ENCODE assay signal across 27 cellular contexts in the genomic region with DNA sequence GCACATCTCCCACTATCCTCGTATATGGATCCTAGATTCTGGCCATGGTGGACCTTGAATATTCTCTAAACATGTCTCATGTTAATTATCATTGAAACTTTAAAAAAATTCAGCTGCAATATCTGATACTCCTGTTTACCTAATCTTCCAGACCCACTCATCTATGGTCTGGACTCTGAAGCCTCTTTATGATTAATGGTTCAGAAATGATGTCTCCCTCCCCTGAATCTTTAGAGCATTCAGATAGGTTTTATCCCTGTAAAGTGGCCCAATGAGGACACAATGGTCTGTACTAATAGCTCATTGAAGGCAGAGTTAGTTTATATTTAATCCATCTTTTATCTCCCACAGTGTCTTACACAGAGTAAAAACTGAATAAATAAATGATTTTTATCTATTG. TPM values are rescaled to one million over a fixed set of nuclear protein-coding genes. Genes with fewer than 3 reads are reported as not detected.
DNase-seq lines count a peak whose midpoint lies in the region; ATAC-seq and FAIRE-seq lines count a peak whose summit lies in the region.
"Had no signal": no experiment of that assay in that cellular context is flagged by ENCODE, and none has a peak within 500 bp of the region (broad histone marks: within the 10 kb centered on the region; RNA-seq: fewer than 3 reads in every experiment).

No MANE protein-coding gene starts in this region.

- peaks cover 4 to 9% of the 10 kb centered on the region in 2 donors for H3K9me3 Mint-ChIP-seq in activated T-cell treated with anti-CD3 and anti-CD28 coated beads, Interleukin-2, amount 50 U/mL, for 72 hours
- no peaks in the 10 kb centered on the region for H3K9me3 Mint-ChIP-seq in effector memory CD8-positive, alpha-beta T cell
- H3K9me3 Mint-ChIP-seq in stimulated activated naive B cell treated with anti-CD40 and anti-IgM and Interleukin-4, amounts not matched to agents 10 μg/mL and 1 μg/mL and 100 μg/mL, for 72 hours: peaks cover 5 to 7% of the 10 kb centered on the region in 2 donors

- H3K27me3 Mint-ChIP-seq in activated T-cell treated with anti-CD3 and anti-CD28 coated beads, Interleukin-2, amount 50 U/mL, for 72 hours (ENCODE audit: low read depth): no peaks in the 10 kb centered on the region
- no peaks in the 10 kb centered on the region for H3K27me3 Mint-ChIP-seq in effector memory CD8-positive, alpha-beta T cell
- H3K27me3 Mint-ChIP-seq in stimulated activated naive B cell treated with anti-CD40 and anti-IgM and Interleukin-4, amounts not matched to agents 10 μg/mL and 1 μg/mL and 100 μg/mL, for 72 hours: no peaks in the 10 kb centered on the region
- H3K27me3 Mint-ChIP-seq: naive thymus-derived CD4-positive, alpha-beta T cell had no signal

- H3K27ac Mint-ChIP-seq in activated T-cell treated with anti-CD3 and anti-CD28 coated beads, Interleukin-2, amount 50 U/mL, for 72 hours: peak overlapping the region; percentile 79
- peak overlapping the region; percentile 96 to 97 for H3K27ac Mint-ChIP-seq in effector memory CD8-positive, alpha-beta T cell
- H3K27ac Mint-ChIP-seq in stimulated activated naive B cell treated with anti-CD40 and anti-IgM and Interleukin-4, amounts not matched to agents 10 μg/mL and 1 μg/mL and 100 μg/mL, for 72 hours: peak overlapping the region; percentile 98

- H3K36me3 Mint-ChIP-seq in activated T-cell treated with anti-CD3 and anti-CD28 coated beads, Interleukin-2, amount 50 U/mL, for 72 hours (ENCODE audit: insufficient read depth in 2 of 2): peaks cover 5 to 9% of the 10 kb centered on the region in 2 donors
- H3K36me3 Mint-ChIP-seq in effector memory CD8-positive, alpha-beta T cell (ENCODE audit: insufficient read depth): peaks cover 14% of the 10 kb centered on the region
- H3K36me3 Mint-ChIP-seq in stimulated activated naive B cell treated with anti-CD40 and anti-IgM and Interleukin-4, amounts not matched to agents 10 μg/mL and 1 μg/mL and 100 μg/mL, for 72 hours: peaks cover 1 to 13% of the 10 kb centered on the region in 2 donors

- peaks cover 46% of the 10 kb centered on the region for H3K4me1 Mint-ChIP-seq in activated T-cell treated with anti-CD3 and anti-CD28 coated beads, Interleukin-2, amount 50 U/mL, for 72 hours (ENCODE audit: low read depth)
- peaks cover 20 to 25% of the 10 kb centered on the region in 2 donors for H3K4me1 Mint-ChIP-seq in effector memory CD8-positive, alpha-beta T cell (ENCODE audit: low read depth in 2 of 2)
- H3K4me1 Mint-ChIP-seq in stimulated activated naive B cell treated with anti-CD40 and anti-IgM and Interleukin-4, amounts not matched to agents 10 μg/mL and 1 μg/mL and 100 μg/mL, for 72 hours: peaks cover 40 to 60% of the 10 kb centered on the region in 2 donors

- peak; percentile 15 to 27 for ATAC-seq in activated T-cell treated with anti-CD3 and anti-CD28 coated beads, Interleukin-2, amount 50 U/mL, for 72 hours (replicated peaks in 1 of 2)
- ATAC-seq in effector memory CD8-positive, alpha-beta T cell (replicated peaks): no peak
- no peak for ATAC-seq in stimulated activated naive B cell treated with anti-CD40 and anti-IgM and Interleukin-4, amounts not matched to agents 10 μg/mL and 1 μg/mL and 100 μg/mL, for 72 hours (replicated peaks)
- ATAC-seq in GM19397 (IDR thresholded peaks at IDR 0.05; ENCODE audit: unreplicated experiment) (no peak), GM21717 (IDR thresholded peaks at IDR 0.05; ENCODE audit: unreplicated experiment) (no peak)
- ATAC-seq: gastroesophageal sphincter, K562, psoas muscle had no signal

- H3K4me3 Mint-ChIP-seq in activated T-cell treated with anti-CD3 and anti-CD28 coated beads, Interleukin-2, amount 50 U/mL, for 72 hours: peak overlapping the region; percentile 45 to 65
- no peak overlapping the region for H3K4me3 Mint-ChIP-seq in effector memory CD8-positive, alpha-beta T cell
- H3K4me3 Mint-ChIP-seq in stimulated activated naive B cell treated with anti-CD40 and anti-IgM and Interleukin-4, amounts not matched to agents 10 μg/mL and 1 μg/mL and 100 μg/mL, for 72 hours: no peak overlapping the region

- DNase-seq in activated T-cell treated with anti-CD3 and anti-CD28 coated beads, Interleukin-2, amount 50 U/mL, for 72 hours: no peak
- DNase-seq in activated T-cell treated with anti-CD3 and anti-CD28 coated beads, Interleukin-2, amount 50 U/mL, for 1 hour: no peak
- peak; percentile 47 for DNase-seq in RCC 7860 (ENCODE audit: low spot score)
- no peak for DNase-seq in effector memory CD8-positive, alpha-beta T cell
- no peak for DNase-seq in stimulated activated naive B cell treated with anti-CD40 and anti-IgM and Interleukin-4, amounts not matched to agents 10 μg/mL and 1 μg/mL and 100 μg/mL, for 72 hours
- DNase-seq: activated CD4-positive, alpha-beta T cell treated with anti-CD3 and anti-CD28 coated beads, Interleukin-2, amount 50 U/mL, for 4 hours; COR-L47; dermis blood vessel endothelial cell; GDM1; hypothalamus; left ventricle myocardium inferior; NCI-H1092 treated with DMSO at 0.1 percent for 48 hours; NCI-H187; NCI-H524; NK-92 treated with Interleukin-12 subunit alpha and Interleukin-12 subunit beta, amount 100 ng/mL, for 24 hours; occipital lobe; psoas muscle; SHP77 treated with DMSO at 0.1 percent for 48 hours; sigmoid colon; T1000; tibial artery; WERI-Rb-1 had no signal

- peak; percentile 49 for FAIRE-seq in RCC 7860 (lab: Jason Lieb, UNC)
- FAIRE-seq: K562 had no signal

RNA-seq across cellular contexts. Expression of gene DUSP10, which starts 53.0 kb away (rescaled TPM):
- 10 to 100 TPM; 14.3 TPM for total RNA-seq in activated T-cell treated with anti-CD3 and anti-CD28 coated beads, Interleukin-2, amount 50 U/mL, for 72 hours

Comparison
In these comparisons a context has a peak if more than half of its experiments do, and no peak if none do; other contexts are left out.
1. ATAC-seq: peak in activated T-cell treated with anti-CD3 and anti-CD28 coated beads, Interleukin-2, amount 50 U/mL, for 72 hours (2 of 2); none in effector memory CD8-positive, alpha-beta T cell (single experiment), stimulated activated naive B cell treated with anti-CD40 and anti-IgM and Interleukin-4, amounts not matched to agents 10 μg/mL and 1 μg/mL and 100 μg/mL, for 72 hours (0 of 2), GM19397 (single experiment) and GM21717 (single experiment).
2. H3K4me3 Mint-ChIP-seq: peak in activated T-cell treated with anti-CD3 and anti-CD28 coated beads, Interleukin-2, amount 50 U/mL, for 72 hours (2 of 2); none in effector memory CD8-positive, alpha-beta T cell (0 of 2) and stimulated activated naive B cell treated with anti-CD40 and anti-IgM and Interleukin-4, amounts not matched to agents 10 μg/mL and 1 μg/mL and 100 μg/mL, for 72 hours (0 of 2).
3. Peak in every context shown above with its lines, with median percentiles within 50 percentile points of each other: H3K27ac Mint-ChIP-seq.